ENCODE assay signal across 8 cellular contexts in genomic region chr3:32391643-32392529, GRCh38. TPM values are rescaled to one million over a fixed set of nuclear protein-coding genes. Genes with fewer than 3 reads are reported as not detected.
DNase-seq lines count a peak whose midpoint lies in the region; ATAC-seq and TF ChIP-seq lines count a peak whose summit lies in the region.

Gene CMTM7, plus strand, starts transcription at chr3:32391853. Its CDS starts 54 bp downstream, at chr3:32391907.

- peak within 1 kb of the TSS; percentile 97 for H3K4me3 Mint-ChIP-seq in activated B cell treated with CpG ODN at 0.5 μM for 24 hours

- H3K36me3 Mint-ChIP-seq in activated B cell treated with CpG ODN at 0.5 μM for 24 hours (ENCODE audit: low read depth): peaks cover 29% of the 10 kb centered on the region

- ATAC-seq in GM21529 (IDR thresholded peaks at IDR 0.05; ENCODE audit: unreplicated experiment) (peak; percentile 40), activated B cell treated with CpG ODN at 0.5 μM for 24 hours (ENCODE audit: low read depth) (peak; percentile 64), HG03457 (IDR thresholded peaks at IDR 0.05; ENCODE audit: unreplicated experiment) (no peak)

- intact Hi-C loops in activated B cell treated with CpG ODN at 0.5 μM for 24 hours (cut with micrococcal nuclease): loop anchor here (1.0 to 2.0 kb wide), 7 partner anchors 9 to 293 kb away; partner anchors contain the start of genes CNOT10 and DYNC1LI1

- no peaks in the 10 kb centered on the region for H3K9me3 Mint-ChIP-seq in activated B cell treated with CpG ODN at 0.5 μM for 24 hours

- peak; percentile 21 for DNase-seq in COLO829 (ENCODE audit: low spot score)
- no peak for DNase-seq in LNCaP clone FGC (ENCODE audit: low read depth)
- peak; percentile 65 for DNase-seq in activated B cell treated with CpG ODN at 0.5 μM for 24 hours
- peak; percentile 37 for DNase-seq in choroid plexus epithelial cell (ENCODE audit: low read depth)
- DNase-seq in left kidney (ENCODE audit: low read depth, low spot score): peak; percentile 94
- peak; percentile 47 to 48 for DNase-seq in stimulated activated CD4-positive, alpha-beta T cell treated with anti-CD3 and anti-CD28 coated beads, Interleukin-4, amount 100 ng/mL, for 4 hours

- CTCF ChIA-PET in activated B cell treated with CpG ODN at 0.5 μM for 24 hours (lab: Charles Lee): interaction anchor here (0.6 to 2.7 kb wide), 8 partner anchors 8 to 186 kb away, joined by 3 to 14 read pairs (median 4); no protein-coding TSS in a partner anchor

- peak within 1 kb of the TSS; percentile 90 for H3K27ac Mint-ChIP-seq in activated B cell treated with CpG ODN at 0.5 μM for 24 hours

- TF ChIP-seq CTCF in LNCaP clone FGC (IDR thresholded peaks at IDR 0.05; ENCODE audit: control insufficient read depth, extremely low read depth, insufficient read depth) (no peak), activated B cell treated with CpG ODN at 0.5 μM for 24 hours (IDR thresholded peaks at IDR 0.05) (no peak), choroid plexus epithelial cell (conservative IDR thresholded peaks at IDR 0.05; ENCODE audit: low read depth, low read length) (peak; percentile 17)

- H3K4me3 ChIP-seq in LNCaP clone FGC (ENCODE audit: low read depth, low read length) (peak within 1 kb of the TSS; percentile 59), choroid plexus epithelial cell (ENCODE audit: low read depth, low read length) (peak within 1 kb of the TSS; percentile 76)

- H3K4me1 Mint-ChIP-seq in activated B cell treated with CpG ODN at 0.5 μM for 24 hours: peaks cover 56% of the 10 kb centered on the region

- POLR2A ChIA-PET in activated B cell treated with CpG ODN at 0.5 μM for 24 hours (lab: Charles Lee): interaction anchor here (0.6 to 3.8 kb wide), 22 partner anchors 9 to 859 kb away, joined by 3 to 61 read pairs (median 6); partner anchors contain the start of genes CMTM6 and STT3B

- H3K27me3 Mint-ChIP-seq in activated B cell treated with CpG ODN at 0.5 μM for 24 hours: no peaks in the 10 kb centered on the region

RNA-seq across cellular contexts. Expression of gene CMTM7, which starts in this region (rescaled TPM):
- 70.5 and 82.1 TPM in 2 replicates for total RNA-seq in activated B cell treated with CpG ODN at 0.5 μM for 24 hours
